Comparison of ENCODE assay signal across 18 cellular contexts in the genomic region with DNA sequence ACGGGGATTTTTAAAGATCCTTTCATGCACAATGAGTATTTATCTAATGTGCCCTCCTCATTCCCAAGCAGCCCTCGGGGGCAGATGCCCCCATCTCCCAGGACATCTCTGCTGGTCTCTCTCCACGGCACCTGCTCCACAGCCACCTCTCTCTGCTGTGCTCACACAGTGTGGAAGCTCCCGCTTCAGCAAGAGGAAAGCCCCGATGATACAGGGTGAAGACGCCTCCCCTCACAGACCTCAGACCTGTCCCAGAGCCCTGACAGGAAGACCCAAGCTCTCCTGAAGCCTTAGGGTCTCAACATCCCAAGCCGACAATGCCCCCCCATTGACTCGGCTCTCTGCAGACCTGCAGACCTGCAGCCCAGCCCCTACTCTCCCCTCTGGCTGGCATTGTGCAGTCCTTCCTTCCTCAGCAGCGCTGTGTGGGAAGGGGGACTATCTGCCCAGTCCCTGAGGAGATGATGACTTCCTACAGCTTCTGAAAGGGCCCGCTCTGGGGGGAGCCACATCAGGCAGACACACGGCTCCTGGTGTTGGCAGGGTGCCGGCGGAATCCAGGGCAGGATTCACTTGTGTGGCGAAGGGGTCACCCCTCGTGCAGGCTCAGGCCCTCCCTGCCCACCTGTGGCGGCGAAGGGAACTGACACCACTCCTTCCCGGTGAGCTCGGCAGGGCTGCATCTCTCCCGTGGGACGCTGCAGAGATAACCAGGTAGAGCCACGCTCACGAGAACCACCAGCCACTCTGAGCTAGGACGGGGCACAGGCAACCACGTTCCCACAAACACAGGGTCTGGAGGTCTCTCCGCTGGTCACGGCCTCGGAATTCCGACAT.
"Had no signal": no experiment of that assay in that cellular context is flagged by ENCODE, and none has a peak within 500 bp of the region (broad histone marks: within the 10 kb centered on the region; RNA-seq: fewer than 3 reads in every experiment).

No MANE protein-coding gene starts in this region.

- H3K4me3 ChIP-seq: breast epithelium, gastrocnemius medialis, heart left ventricle, mucosa of descending colon, spleen, thoracic aorta, upper lobe of right lung had no signal

- ATAC-seq: esophagus mucosa; gastrocnemius medialis; heart left ventricle; mucosa of descending colon; naive thymus-derived CD4-positive, alpha-beta T cell; stimulated activated naive B cell treated with anti-CD40 and anti-IgM and Interleukin-4, amounts not matched to agents 10 μg/mL and 1 μg/mL and 100 μg/mL, for 72 hours; upper lobe of right lung had no signal

- H3K9me3 ChIP-seq: breast epithelium, gastrocnemius medialis, heart left ventricle, mucosa of descending colon, spleen, thoracic aorta, upper lobe of right lung had no signal

- FAIRE-seq: astrocyte had no signal

- H3K4me1 ChIP-seq: breast epithelium, gastrocnemius medialis, heart left ventricle, spleen, upper lobe of right lung had no signal

- DNase-seq: activated CD4-positive, alpha-beta T cell treated with anti-CD3 and anti-CD28 coated beads, Interleukin-2, amount 50 U/mL, for 48 hours; activated gamma-delta T cell; cortex of kidney; effector CD4-positive, alpha-beta T cell; gastrocnemius medialis; heart left ventricle; immature natural killer cell; mucosa of descending colon; naive thymus-derived CD4-positive, alpha-beta T cell; spleen; stimulated activated CD4-positive, alpha-beta T cell treated with anti-CD3 and anti-CD28 coated beads, Interleukin-4, amount 100 ng/mL, for 4 hours; stimulated activated naive B cell treated with anti-CD40 and anti-IgM and Interleukin-4, amounts not matched to agents 10 μg/mL and 1 μg/mL and 100 μg/mL, for 72 hours; upper lobe of right lung had no signal

- H3K9ac ChIP-seq: parathyroid adenoma had no signal

- H3K36me3 ChIP-seq: breast epithelium, gastrocnemius medialis, heart left ventricle, spleen, thoracic aorta, upper lobe of right lung had no signal

- H3K27ac ChIP-seq: breast epithelium, gastrocnemius medialis, heart left ventricle, parathyroid adenoma, spleen, thoracic aorta, upper lobe of right lung had no signal

- H3K27me3 ChIP-seq: upper lobe of right lung had no signal
